Comparison of ENCODE assay signal across 19 cellular contexts in the genomic region with DNA sequence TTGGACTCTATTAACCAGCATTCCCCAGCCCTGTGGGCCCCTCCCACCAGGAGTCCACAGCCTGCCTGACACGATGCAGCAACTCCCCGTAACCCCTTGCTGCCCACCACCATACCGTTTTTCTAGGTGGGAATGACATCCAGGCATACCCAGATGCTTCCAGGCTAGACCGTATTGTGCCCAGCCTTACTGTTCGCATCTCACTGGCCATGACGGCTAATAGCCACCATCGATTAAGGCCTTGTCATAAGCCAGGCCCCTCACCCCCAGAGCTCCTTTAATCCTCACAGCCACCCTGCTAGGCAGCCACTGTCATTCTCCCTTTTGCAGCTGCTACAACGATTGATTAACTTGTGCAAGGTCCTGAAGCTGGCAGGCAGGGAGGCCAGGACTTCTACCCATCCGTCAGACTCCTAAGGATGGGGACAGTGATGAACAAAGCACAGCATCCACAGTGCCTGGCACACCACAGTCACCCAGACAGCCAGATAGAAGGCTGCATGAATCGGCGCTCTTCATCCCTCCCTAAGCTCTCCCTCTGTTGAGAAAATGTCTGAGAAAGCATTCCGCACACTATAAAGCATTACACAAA.
A peak's percentile ranks its signal among the peaks of the same experiment; 100 is the strongest.
DNase-seq lines count a peak whose midpoint lies in the region; TF ChIP-seq lines count a peak whose summit lies in the region.
"Had no signal": no experiment of that assay in that cellular context is flagged by ENCODE, and none has a peak within 500 bp of the region (broad histone marks: within the 10 kb centered on the region; RNA-seq: fewer than 3 reads in every experiment).

No MANE protein-coding gene starts in this region.

- H3K36me3 ChIP-seq in SJCRH30, result no peaks in the 10 kb centered on the region
- H3K36me3 ChIP-seq in esophagus muscularis mucosa, result no peaks in the 10 kb centered on the region
- H3K36me3 ChIP-seq: left ventricle myocardium inferior, thoracic aorta had no signal

- DNase-seq in SJCRH30 (peak in 1 of 2 experiments; percentile 17), esophagus muscularis mucosa (ENCODE audit: extremely low spot score) (no peak), neural crest cell (ENCODE audit: low read depth, low spot score) (no peak), superior temporal gyrus (ENCODE audit: extremely low spot score) (peak; percentile 40), NCI-H1694 (lab: John Stamatoyannopoulos, UW) (no peak), NOMO-1 treated with dmso at 0.1 percent for 144 hours (lab: John Stamatoyannopoulos, UW; ENCODE audit: unreplicated experiment) (no peak), T-helper 9 cell (no peak)
- DNase-seq: activated CD4-positive, alpha-beta T cell treated with anti-CD3 and anti-CD28 coated beads, Interleukin-2, amount 50 U/mL, for 1 hour; activated naive CD8-positive, alpha-beta T cell treated with anti-CD3 and anti-CD28 coated beads for 36 hours; activated T-cell treated with anti-CD3 and anti-CD28 coated beads for 4 hours; effector memory CD4-positive, alpha-beta T cell; Kasumi-1; left ventricle myocardium inferior; naive B cell; NCI-H345; stimulated activated CD4-positive, alpha-beta T cell treated with anti-CD3 and anti-CD28 coated beads, Interleukin-2, amount 100 ng/mL, for 24 hours had no signal

- H3K4me3 Mint-ChIP-seq in neural crest cell, result peak overlapping the region; percentile 59
- H3K4me3 Mint-ChIP-seq: activated naive CD8-positive, alpha-beta T cell treated with anti-CD3 and anti-CD28 coated beads for 36 hours; B cell had no signal

- no peaks in the 10 kb centered on the region for H3K27me3 Mint-ChIP-seq in neural crest cell (ENCODE audit: low read depth)
- H3K27me3 Mint-ChIP-seq: activated naive CD8-positive, alpha-beta T cell treated with anti-CD3 and anti-CD28 coated beads for 36 hours had no signal

- peaks cover 26% of the 10 kb centered on the region for H3K4me1 ChIP-seq in SJCRH30
- peaks cover 57 to 87% (median 78%) of the 10 kb centered on the region in 4 donors for H3K4me1 ChIP-seq in esophagus muscularis mucosa

- H3K9me3 ChIP-seq in SJCRH30 (replicated peaks), result no peaks in the 10 kb centered on the region
- no peaks in the 10 kb centered on the region for H3K9me3 ChIP-seq in esophagus muscularis mucosa
- H3K9me3 ChIP-seq: left ventricle myocardium inferior, thoracic aorta had no signal

- intact Hi-C loops in esophagus muscularis mucosa (cut with DNase I), result no loop called here

- H3K4me3 ChIP-seq in SJCRH30 (peak overlapping the region; percentile 27), esophagus muscularis mucosa (no peak overlapping the region)
- H3K4me3 ChIP-seq: left ventricle myocardium inferior, SK-N-MC, thoracic aorta had no signal

- peaks cover 67% of the 10 kb centered on the region for H3K4me1 Mint-ChIP-seq in neural crest cell
- H3K4me1 Mint-ChIP-seq: activated naive CD8-positive, alpha-beta T cell treated with anti-CD3 and anti-CD28 coated beads for 36 hours; B cell; naive B cell had no signal

- H3K27ac ChIP-seq in SJCRH30 (peak overlapping the region; percentile 60), esophagus muscularis mucosa (replicated peaks in 1 of 4) (peak overlapping the region; percentile 92 to 96 (median 95))
- H3K27ac ChIP-seq: SK-N-MC had no signal

- no peaks in the 10 kb centered on the region for H3K27me3 ChIP-seq in SJCRH30
- no peaks in the 10 kb centered on the region for H3K27me3 ChIP-seq in esophagus muscularis mucosa

- no peaks in the 10 kb centered on the region for H3K36me3 Mint-ChIP-seq in neural crest cell (ENCODE audit: low read depth)
- H3K36me3 Mint-ChIP-seq: activated naive CD8-positive, alpha-beta T cell treated with anti-CD3 and anti-CD28 coated beads for 36 hours; naive B cell had no signal

- TF ChIP-seq CTCF in esophagus muscularis mucosa (IDR thresholded peaks at IDR 0.05) (no peak), neural crest cell (conservative IDR thresholded peaks at IDR 0.05) (no peak)

- H3K27ac Mint-ChIP-seq in neural crest cell (ENCODE audit: unreplicated experiment), result peak overlapping the region; percentile 72
- H3K27ac Mint-ChIP-seq: activated naive CD8-positive, alpha-beta T cell treated with anti-CD3 and anti-CD28 coated beads for 36 hours; B cell; naive B cell had no signal

- 75% methylated on average over 10 of the region's 12 CpGs for WGBS in esophagus muscularis mucosa

- no peaks in the 10 kb centered on the region for H3K9me3 Mint-ChIP-seq in neural crest cell
- H3K9me3 Mint-ChIP-seq: activated naive CD8-positive, alpha-beta T cell treated with anti-CD3 and anti-CD28 coated beads for 36 hours; naive B cell had no signal

- no peak for TF ChIP-seq POLR2A in esophagus muscularis mucosa (IDR thresholded peaks at IDR 0.05; ENCODE audit: low read depth)

- TF ChIP-seq EP300 in esophagus muscularis mucosa (IDR thresholded peaks at IDR 0.05), result no peak
